ENCODE assay signal across 1 cellular context in the genomic region with DNA sequence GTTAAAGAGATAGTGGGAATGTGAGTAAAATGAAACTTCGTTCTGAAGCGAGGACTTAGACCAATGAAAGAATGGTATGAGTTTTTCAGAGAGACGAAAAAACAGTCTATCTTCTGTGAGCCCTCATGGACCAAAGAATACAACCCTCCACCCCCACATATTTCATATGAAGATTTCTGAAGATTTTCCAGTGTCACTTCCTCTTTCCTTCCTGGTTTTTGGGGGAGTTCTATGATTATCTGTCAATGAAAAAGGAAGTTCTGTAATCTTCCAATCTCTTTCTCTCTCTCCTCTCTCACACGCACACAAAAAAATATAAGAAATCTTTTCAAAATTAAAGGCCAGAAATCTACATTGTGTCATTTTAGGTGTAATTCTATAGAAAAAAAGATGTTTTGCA.
TF ChIP-seq lines count a peak whose summit lies in the region.

No MANE protein-coding gene starts in this region.

TF ChIP-seq in GM12878, 131 proteins besides CTCF, POLR2A, EP300 and RAD21:
- peak; percentile 59 for TF ChIP-seq SPI1 (IDR thresholded peaks at IDR 0.05; ENCODE audit: borderline replicate concordance, insufficient read depth, low read depth, low read length)
- TF ChIP-seq, protein P1, sequence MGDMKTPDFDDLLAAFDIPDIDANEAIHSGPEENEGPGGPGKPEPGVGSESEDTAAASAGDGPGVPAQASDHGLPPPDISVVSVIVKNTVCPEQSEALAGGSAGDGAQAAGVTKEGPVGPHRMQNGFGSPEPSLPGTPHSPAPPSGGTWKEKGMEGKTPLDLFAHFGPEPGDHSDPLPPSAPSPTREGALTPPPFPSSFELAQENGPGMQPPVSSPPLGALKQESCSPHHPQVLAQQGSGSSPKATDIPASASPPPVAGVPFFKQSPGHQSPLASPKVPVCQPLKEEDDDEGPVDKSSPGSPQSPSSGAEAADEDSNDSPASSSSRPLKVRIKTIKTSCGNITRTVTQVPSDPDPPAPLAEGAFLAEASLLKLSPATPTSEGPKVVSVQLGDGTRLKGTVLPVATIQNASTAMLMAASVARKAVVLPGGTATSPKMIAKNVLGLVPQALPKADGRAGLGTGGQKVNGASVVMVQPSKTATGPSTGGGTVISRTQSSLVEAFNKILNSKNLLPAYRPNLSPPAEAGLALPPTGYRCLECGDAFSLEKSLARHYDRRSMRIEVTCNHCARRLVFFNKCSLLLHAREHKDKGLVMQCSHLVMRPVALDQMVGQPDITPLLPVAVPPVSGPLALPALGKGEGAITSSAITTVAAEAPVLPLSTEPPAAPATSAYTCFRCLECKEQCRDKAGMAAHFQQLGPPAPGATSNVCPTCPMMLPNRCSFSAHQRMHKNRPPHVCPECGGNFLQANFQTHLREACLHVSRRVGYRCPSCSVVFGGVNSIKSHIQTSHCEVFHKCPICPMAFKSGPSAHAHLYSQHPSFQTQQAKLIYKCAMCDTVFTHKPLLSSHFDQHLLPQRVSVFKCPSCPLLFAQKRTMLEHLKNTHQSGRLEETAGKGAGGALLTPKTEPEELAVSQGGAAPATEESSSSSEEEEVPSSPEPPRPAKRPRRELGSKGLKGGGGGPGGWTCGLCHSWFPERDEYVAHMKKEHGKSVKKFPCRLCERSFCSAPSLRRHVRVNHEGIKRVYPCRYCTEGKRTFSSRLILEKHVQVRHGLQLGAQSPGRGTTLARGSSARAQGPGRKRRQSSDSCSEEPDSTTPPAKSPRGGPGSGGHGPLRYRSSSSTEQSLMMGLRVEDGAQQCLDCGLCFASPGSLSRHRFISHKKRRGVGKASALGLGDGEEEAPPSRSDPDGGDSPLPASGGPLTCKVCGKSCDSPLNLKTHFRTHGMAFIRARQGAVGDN (IDR thresholded peaks at IDR 0.05) = no peak
TF ChIP-seq in GM12878: peak in this region for 1.
